In the genomic region with DNA sequence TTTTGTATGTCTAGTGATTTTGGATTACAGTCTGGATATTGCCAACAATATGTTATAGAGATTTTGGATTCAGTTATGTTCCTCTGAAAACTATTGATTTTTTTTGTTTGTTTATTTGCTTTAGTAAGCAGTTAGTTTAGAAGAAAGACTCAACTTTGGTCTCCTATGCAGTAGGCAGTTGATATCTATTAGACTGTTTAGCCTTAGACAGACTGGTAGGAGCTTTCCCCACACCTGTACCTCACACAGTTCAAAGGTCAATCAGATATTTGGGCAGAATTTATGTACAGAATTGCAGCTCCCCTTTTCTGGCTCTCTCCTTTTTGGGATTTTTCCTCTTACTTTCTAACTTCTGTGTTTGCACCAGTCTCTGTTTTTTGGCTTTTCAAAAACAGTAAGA, we compare ENCODE assay signal across 7 cellular contexts. TPM values are rescaled to one million over a fixed set of nuclear protein-coding genes. Genes with fewer than 3 reads are reported as not detected.
"Had no signal": no experiment of that assay in that cellular context is flagged by ENCODE, and none has a peak within 500 bp of the region (broad histone marks: within the 10 kb centered on the region; RNA-seq: fewer than 3 reads in every experiment).

No MANE protein-coding gene starts in this region.

- H3K27ac Mint-ChIP-seq: IgD-negative memory B cell had no signal

- H3K27ac ChIP-seq: HL-60 had no signal

- H3K27me3 Mint-ChIP-seq: IgD-negative memory B cell had no signal

- FAIRE-seq: HTR-8/SVneo, K562 had no signal

- DNase-seq: IMR-90, KBM-7, KG1 had no signal

- H3K4me3 Mint-ChIP-seq: IgD-negative memory B cell had no signal

- ATAC-seq: K562 had no signal

- H3K4me3 ChIP-seq: K562 had no signal

RNA-seq across cellular contexts. Expression of a gene that starts 42.3 kb away (rescaled TPM):
- polyA plus RNA-seq: IgD-negative memory B cell had no signal
